23 cellular contexts compared by ENCODE assay signal in genomic region chr21:45464309-45464708, GRCh38. TPM values are rescaled to one million over a fixed set of nuclear protein-coding genes. Genes with fewer than 3 reads are reported as not detected.
DNase-seq lines count a peak whose midpoint lies in the region; ATAC-seq, FAIRE-seq and TF ChIP-seq lines count a peak whose summit lies in the region.
"Had no signal": no experiment of that assay in that cellular context is flagged by ENCODE, and none has a peak within 500 bp of the region (broad histone marks: within the 10 kb centered on the region; RNA-seq: fewer than 3 reads in every experiment).

No MANE protein-coding gene starts in this region.

- peaks cover 4% of the 10 kb centered on the region for H3K4me1 ChIP-seq in left ventricle myocardium inferior
- no peaks in the 10 kb centered on the region for H3K4me1 ChIP-seq in H9 (ENCODE audit: insufficient read depth, low read length)
- H3K4me1 ChIP-seq in astrocyte (ENCODE audit: insufficient read depth, low read length), result peaks cover 21% of the 10 kb centered on the region
- H3K4me1 ChIP-seq in upper lobe of right lung, result peaks cover under 1% of the 10 kb centered on the region
- H3K4me1 ChIP-seq: BE2C had no signal

- peaks cover 13% of the 10 kb centered on the region; the same call in 1 of the 2 replicates for H3K79me2 ChIP-seq in H9 (ENCODE audit: insufficient read depth, low read length)
- peaks cover 24% of the 10 kb centered on the region for H3K79me2 ChIP-seq in astrocyte (ENCODE audit: insufficient read depth, low read length)

- no CpG with 5 or more reads among the region's 5 CpGs for WGBS in H9 (ENCODE audit: extremely low coverage, insufficient read length, low lambda C conversion rate)

- H3K56ac ChIP-seq in H9 (ENCODE audit: insufficient read length, low read depth, low read length), result no peak overlapping the region

- H2AFZ ChIP-seq in H9 (ENCODE audit: low read length) (no peak overlapping the region), astrocyte (ENCODE audit: low read depth, low read length) (no peak overlapping the region)

- no peak overlapping the region for H3K18ac ChIP-seq in H9 (ENCODE audit: insufficient read length, low read depth, low read length)

- H4K8ac ChIP-seq in H9 (replicated peaks; ENCODE audit: insufficient read length, low read depth, low read length), result peak overlapping the region; percentile 33

- H3K4ac ChIP-seq in H9 (ENCODE audit: low read depth, low read length), result no peak overlapping the region

- H3K27me3 ChIP-seq in left ventricle myocardium inferior (ENCODE audit: low read depth) (no peaks in the 10 kb centered on the region), H9 (ENCODE audit: insufficient read depth, low read length) (no peaks in the 10 kb centered on the region), astrocyte (ENCODE audit: insufficient read depth, low read length) (no peaks in the 10 kb centered on the region), upper lobe of right lung (no peaks in the 10 kb centered on the region)

- TF ChIP-seq CTCF in left ventricle myocardium inferior (IDR thresholded peaks at IDR 0.05; ENCODE audit: borderline replicate concordance) (no peak), H9 (conservative IDR thresholded peaks at IDR 0.05) (no peak), astrocyte (IDR thresholded peaks at IDR 0.05; ENCODE audit: insufficient read depth, low read depth, low read length) (no peak), upper lobe of right lung (IDR thresholded peaks at IDR 0.05) (no peak), glutamatergic neuron (IDR thresholded peaks at IDR 0.05; ENCODE audit: partially characterized antibody, unreplicated experiment) (no peak)

- H3K23me2 ChIP-seq in H9 (ENCODE audit: insufficient read length, low read depth, low read length, poor library complexity, severe bottlenecking), result no peaks in the 10 kb centered on the region

- peaks cover 13% of the 10 kb centered on the region for H3K79me1 ChIP-seq in H9 (ENCODE audit: insufficient read depth, low read depth, low read length, poor library complexity, severe bottlenecking)

- peaks cover 32% of the 10 kb centered on the region for H3K36me3 ChIP-seq in left ventricle myocardium inferior
- H3K36me3 ChIP-seq in astrocyte (ENCODE audit: insufficient read depth, low read length), result no peaks in the 10 kb centered on the region
- no peaks in the 10 kb centered on the region for H3K36me3 ChIP-seq in upper lobe of right lung
- H3K36me3 ChIP-seq: BE2C, MG63 had no signal

- H2AK5ac ChIP-seq in H9 (ENCODE audit: insufficient read length, low read length), result no peak overlapping the region

- no peak overlapping the region for H2BK20ac ChIP-seq in H9 (ENCODE audit: low read depth, low read length, poor library complexity, severe bottlenecking)

- intact Hi-C loops in left ventricle myocardium inferior (cut with micrococcal nuclease) (no loop called here), left ventricle myocardium superior (cut with micrococcal nuclease) (no loop called here), upper lobe of right lung (cut with DNase I) (no loop called here)

- H3K27me3 Mint-ChIP-seq in H9 (ENCODE audit: low read depth), result no peaks in the 10 kb centered on the region
- H3K27me3 Mint-ChIP-seq in astrocyte (ENCODE audit: low read depth, unreplicated experiment), result no peaks in the 10 kb centered on the region
- peaks cover 10% of the 10 kb centered on the region for H3K27me3 Mint-ChIP-seq in glutamatergic neuron (ENCODE audit: unreplicated experiment)

- H3K9ac ChIP-seq in H9 (ENCODE audit: extremely low read depth, insufficient read length, low read length) (no peak overlapping the region), astrocyte (ENCODE audit: low read length) (no peak overlapping the region)

- H3K14ac ChIP-seq in H9 (ENCODE audit: insufficient read depth, low read length), result no peak overlapping the region

- no peak overlapping the region for H4K5ac ChIP-seq in H9 (ENCODE audit: insufficient read length, low read depth, low read length)

- H3K36me3 Mint-ChIP-seq in H9 (ENCODE audit: insufficient read depth in 1 of 3, low read depth in 3 of 3) (peaks cover 29 to 52% (median 45%) of the 10 kb centered on the region in 3 experiments), astrocyte (ENCODE audit: low read depth, unreplicated experiment) (peaks cover 50% of the 10 kb centered on the region), glutamatergic neuron (ENCODE audit: unreplicated experiment) (peaks cover 26% of the 10 kb centered on the region)

- FAIRE-seq in astrocyte (lab: Jason Lieb, UNC), result no peak

- ATAC-seq in left ventricle myocardium superior (no peak), upper lobe of right lung (no peak)
- ATAC-seq: SK-N-SH treated with all-trans-retinoic acid at 6 μM for 48 hours had no signal

- H3K9me3 Mint-ChIP-seq in H9 (peaks cover 15 to 17% of the 10 kb centered on the region in 2 experiments), astrocyte (ENCODE audit: unreplicated experiment) (peaks cover 12% of the 10 kb centered on the region), glutamatergic neuron (ENCODE audit: unreplicated experiment) (peaks cover 18% of the 10 kb centered on the region)

- H2BK120ac ChIP-seq in H9 (ENCODE audit: low read depth, low read length, poor library complexity, severe bottlenecking), result no peak overlapping the region

- DNase-seq in left ventricle myocardium inferior (peak; percentile 4), left ventricle myocardium superior (no peak), H9 (no peak), astrocyte (ENCODE audit: low read depth) (no peak), upper lobe of right lung (peak; percentile 51), NCI-H2171 treated with DMSO at 0.1 percent for 48 hours (lab: John Stamatoyannopoulos, UW) (no peak), substantia nigra (lab: John Stamatoyannopoulos, UW) (no peak), glutamatergic neuron (no peak)
- DNase-seq: BE2C; CD4-positive, alpha-beta memory T cell; DMS53; EL; H7; Kasumi-1; MG63; NCI-H1092; NCI-H1436 treated with DMSO at 0.1 percent for 48 hours; NCI-H2029; NCI-H2171; NCI-H446; NCI-H526 treated with DMSO at 0.1 percent for 48 hours; SIG-M5 had no signal

- H3K23ac ChIP-seq in H9 (ENCODE audit: insufficient read length, low read depth, low read length), result no peak overlapping the region

- peaks cover 2 to 16% of the 10 kb centered on the region in 2 experiments; a peak in 2 of 4 replicates for H3K4me1 Mint-ChIP-seq in H9
- peaks cover 27% of the 10 kb centered on the region for H3K4me1 Mint-ChIP-seq in astrocyte (ENCODE audit: low read depth, unreplicated experiment)
- H3K4me1 Mint-ChIP-seq in glutamatergic neuron (ENCODE audit: low read depth, unreplicated experiment), result peaks cover 6% of the 10 kb centered on the region
- H3K4me1 Mint-ChIP-seq: CD4-positive, alpha-beta memory T cell had no signal

- H3K4me2 ChIP-seq in H9 (ENCODE audit: insufficient read depth, insufficient read length, low read length), result no peak overlapping the region
- no peak overlapping the region for H3K4me2 ChIP-seq in astrocyte (ENCODE audit: low read length)

- no peak overlapping the region for H3K4me3 ChIP-seq in left ventricle myocardium inferior
- H3K4me3 ChIP-seq in astrocyte (ENCODE audit: insufficient read depth, low read depth, low read length), result no peak overlapping the region
- no peak overlapping the region for H3K4me3 ChIP-seq in upper lobe of right lung
- H3K4me3 ChIP-seq: MG63 had no signal

- no peak overlapping the region for H3T11ph ChIP-seq in H9 (ENCODE audit: low read length)

- peaks cover 19% of the 10 kb centered on the region for H3K9me3 ChIP-seq in left ventricle myocardium inferior (replicated peaks)
- no peaks in the 10 kb centered on the region for H3K9me3 ChIP-seq in H9 (ENCODE audit: control insufficient read depth, low read depth, low read length)
- H3K9me3 ChIP-seq in astrocyte (ENCODE audit: insufficient read depth, low read depth, low read length), result no peaks in the 10 kb centered on the region
- no peaks in the 10 kb centered on the region for H3K9me3 ChIP-seq in upper lobe of right lung
- H3K9me3 ChIP-seq: BE2C had no signal

- H2BK5ac ChIP-seq in H9 (ENCODE audit: insufficient read length, low read length), result no peak overlapping the region

- H4K20me1 ChIP-seq in H9 (ENCODE audit: control insufficient read depth, insufficient read depth, insufficient read length), result no peaks in the 10 kb centered on the region
- peaks cover 32% of the 10 kb centered on the region for H4K20me1 ChIP-seq in astrocyte (ENCODE audit: insufficient read depth, low read length)

- H4K91ac ChIP-seq in H9 (ENCODE audit: insufficient read length, low read depth, low read length), result no peak overlapping the region

- H2BK15ac ChIP-seq in H9 (ENCODE audit: low read depth, low read length), result no peak overlapping the region

- H3K27ac Mint-ChIP-seq in H9, result no peak overlapping the region
- peak overlapping the region; percentile 26 for H3K27ac Mint-ChIP-seq in astrocyte (ENCODE audit: unreplicated experiment)
- H3K27ac Mint-ChIP-seq in glutamatergic neuron (ENCODE audit: unreplicated experiment), result no peak overlapping the region
- H3K27ac Mint-ChIP-seq: CD4-positive, alpha-beta memory T cell had no signal

- H2BK12ac ChIP-seq in H9 (ENCODE audit: insufficient read length, low read depth, low read length), result no peak overlapping the region

- H3K27ac ChIP-seq in left ventricle myocardium inferior (replicated peaks), result no peak overlapping the region
- no peak overlapping the region for H3K27ac ChIP-seq in H9 (ENCODE audit: insufficient read length, low read depth, low read length)
- no peak overlapping the region for H3K27ac ChIP-seq in astrocyte (ENCODE audit: low read depth, low read length)
- no peak overlapping the region for H3K27ac ChIP-seq in upper lobe of right lung
- H3K27ac ChIP-seq in substantia nigra (ENCODE audit: low read depth, low read length, poor library complexity, severe bottlenecking), result no peak overlapping the region

- no peak overlapping the region for H3K4me3 Mint-ChIP-seq in H9
- no peak overlapping the region for H3K4me3 Mint-ChIP-seq in astrocyte (ENCODE audit: unreplicated experiment)
- no peak overlapping the region for H3K4me3 Mint-ChIP-seq in glutamatergic neuron (ENCODE audit: unreplicated experiment)
- H3K4me3 Mint-ChIP-seq: CD4-positive, alpha-beta memory T cell had no signal

RNA-seq across cellular contexts. Expression of gene COL18A1, which starts 59.3 kb away (rescaled TPM):
- total RNA-seq in left ventricle myocardium inferior, result 66.5 TPM
- total RNA-seq in left ventricle myocardium superior, result 52.4 TPM
- 232 and 234 TPM in 2 replicates for total RNA-seq in H9 (2021)
- total RNA-seq in astrocyte, result 616 and 692 TPM in 2 replicates
- 60.4 TPM for total RNA-seq in upper lobe of right lung
- total RNA-seq in glutamatergic neuron (ENCODE audit: unreplicated experiment), result 9.5 TPM

Comparison
In these comparisons a context has a peak if more than half of its experiments do, and no peak if none do; other contexts are left out.
1. DNase-seq: peak in left ventricle myocardium inferior (single experiment) and upper lobe of right lung (single experiment); none in left ventricle myocardium superior (single experiment), H9 (single experiment), astrocyte (single experiment), NCI-H2171 treated with DMSO at 0.1 percent for 48 hours (single experiment), substantia nigra (0 of 49) and glutamatergic neuron (single experiment).